11 cellular contexts compared by ENCODE assay signal in the genomic region with DNA sequence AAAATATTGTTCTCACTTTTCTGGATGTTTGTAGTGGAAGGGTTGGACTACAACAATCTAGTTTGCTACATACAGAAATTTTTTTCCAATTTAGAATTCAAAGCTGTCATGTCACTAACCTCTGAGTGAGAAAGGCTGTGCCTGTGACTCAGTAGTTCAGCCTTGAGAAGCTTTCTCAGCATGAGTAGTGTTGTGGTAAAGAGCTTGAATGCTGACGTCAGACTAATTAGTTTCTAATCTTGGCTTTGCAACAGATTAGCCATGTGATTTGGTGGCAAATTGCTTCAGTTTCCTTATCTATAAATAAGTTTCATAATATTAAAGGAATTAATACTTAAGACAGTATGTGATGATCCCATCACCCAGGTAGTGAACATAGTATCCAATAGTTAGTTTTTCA.
DNase-seq lines count a peak whose midpoint lies in the region; ATAC-seq and TF ChIP-seq lines count a peak whose summit lies in the region.
"Had no signal": no experiment of that assay in that cellular context is flagged by ENCODE, and none has a peak within 500 bp of the region (broad histone marks: within the 10 kb centered on the region; RNA-seq: fewer than 3 reads in every experiment).

No MANE protein-coding gene starts in this region.

- no peaks in the 10 kb centered on the region for H3K36me3 ChIP-seq in H7 (replicated peaks; ENCODE audit: control insufficient read depth, insufficient read depth, low read length)
- no peaks in the 10 kb centered on the region for H3K36me3 ChIP-seq in MG63

- ATAC-seq in GM18858 (IDR thresholded peaks at IDR 0.05; ENCODE audit: unreplicated experiment), result peak; percentile 33
- peak; percentile 34 for ATAC-seq in HG03342 (IDR thresholded peaks at IDR 0.05; ENCODE audit: unreplicated experiment)
- ATAC-seq: left lobe of liver had no signal

- no peaks in the 10 kb centered on the region for H3K9me3 ChIP-seq in MG63

- peak; percentile 50 for DNase-seq in AG20443 (ENCODE audit: low spot score)
- peak; percentile 3 to 55 for DNase-seq in cardiac fibroblast (ENCODE audit: low read depth in 2 of 2)
- no peak for DNase-seq in H7
- DNase-seq in dedifferentiated amniotic fluid mesenchymal stem cell (ENCODE audit: extremely low spot score), result no peak
- no peak for DNase-seq in MG63
- DNase-seq in ureter (ENCODE audit: low spot score), result no peak
- DNase-seq: NCI-H1930, retina had no signal

- TF ChIP-seq CTCF in cardiac fibroblast (IDR thresholded peaks at IDR 0.05; ENCODE audit: low read depth, low read length), result no peak

- H3K4me3 ChIP-seq in cardiac fibroblast (replicated peaks in 1 of 2; ENCODE audit: low read depth in 2 of 2, low read length in 2 of 2) (no peak overlapping the region), H7 (ENCODE audit: insufficient read depth, low read depth, low read length) (no peak overlapping the region), MG63 (no peak overlapping the region)

- H3K27me3 ChIP-seq in H7 (ENCODE audit: control insufficient read depth, insufficient read depth, low read length) (no peaks in the 10 kb centered on the region), MG63 (no peaks in the 10 kb centered on the region)

Comparison
In these comparisons a context has a peak if more than half of its experiments do, and no peak if none do; other contexts are left out.
1. DNase-seq: peak in AG20443 (single experiment) and cardiac fibroblast (2 of 2); none in H7 (single experiment), dedifferentiated amniotic fluid mesenchymal stem cell (single experiment), MG63 (single experiment) and ureter (single experiment).